Comparison of ENCODE assay signal across 8 cellular contexts in genomic region chr6:21264288-21264818, GRCh38.
A peak's percentile ranks its signal among the peaks of the same experiment; 100 is the strongest.
DNase-seq lines count a peak whose midpoint lies in the region; ATAC-seq, FAIRE-seq and TF ChIP-seq lines count a peak whose summit lies in the region.
"Had no signal": no experiment of that assay in that cellular context is flagged by ENCODE, and none has a peak within 500 bp of the region (broad histone marks: within the 10 kb centered on the region; RNA-seq: fewer than 3 reads in every experiment).

No MANE protein-coding gene starts in this region.

- TF ChIP-seq CTCF in LNCaP clone FGC (IDR thresholded peaks at IDR 0.05; ENCODE audit: control insufficient read depth, extremely low read depth, insufficient read depth) (no peak), nephron progenitor cell (IDR thresholded peaks at IDR 0.05) (no peak), coronary artery (IDR thresholded peaks at IDR 0.05) (no peak)

- H3K27ac ChIP-seq in coronary artery = no peak overlapping the region

- H3K9me3 Mint-ChIP-seq in nephron progenitor cell = peaks cover 25% of the 10 kb centered on the region

- DNase-seq in LNCaP clone FGC (ENCODE audit: low read depth) (peak; percentile 39), NCI-H748 (lab: John Stamatoyannopoulos, UW; ENCODE audit: unreplicated experiment) (peak; percentile 96), nephron progenitor cell (no peak), coronary artery (ENCODE audit: low spot score) (no peak), GM19239 (ENCODE audit: insufficient read length, low spot score) (no peak)

- H3K27ac Mint-ChIP-seq in nephron progenitor cell = peak overlapping the region; percentile 99
- H3K27ac Mint-ChIP-seq: WTC11 had no signal

- no peak overlapping the region for H3K4me3 ChIP-seq in LNCaP clone FGC (ENCODE audit: low read depth, low read length)
- no peak overlapping the region for H3K4me3 ChIP-seq in coronary artery

- H3K4me1 Mint-ChIP-seq in nephron progenitor cell = peaks cover 29% of the 10 kb centered on the region

- no peak for FAIRE-seq in GM19239 (lab: Jason Lieb, UNC)

- no peaks in the 10 kb centered on the region for H3K27me3 Mint-ChIP-seq in nephron progenitor cell (ENCODE audit: low read depth, poor library complexity)

- ATAC-seq in GM21381 (IDR thresholded peaks at IDR 0.05; ENCODE audit: unreplicated experiment) = peak; percentile 25
- no peak for ATAC-seq in GM18907 (IDR thresholded peaks at IDR 0.05; ENCODE audit: unreplicated experiment)
- ATAC-seq: WTC11 had no signal

- peaks cover 16% of the 10 kb centered on the region for H3K36me3 Mint-ChIP-seq in nephron progenitor cell (ENCODE audit: low read depth)
- H3K36me3 Mint-ChIP-seq: WTC11 had no signal

- H3K4me3 Mint-ChIP-seq in nephron progenitor cell = no peak overlapping the region
- H3K4me3 Mint-ChIP-seq: WTC11 had no signal

Comparison
In these comparisons a context has a peak if more than half of its experiments do, and no peak if none do; other contexts are left out.
1. DNase-seq: peak in LNCaP clone FGC (single experiment) and NCI-H748 (single experiment); none in nephron progenitor cell (single experiment), coronary artery (single experiment) and GM19239 (single experiment).